20 cellular contexts compared by ENCODE assay signal in the genomic region with DNA sequence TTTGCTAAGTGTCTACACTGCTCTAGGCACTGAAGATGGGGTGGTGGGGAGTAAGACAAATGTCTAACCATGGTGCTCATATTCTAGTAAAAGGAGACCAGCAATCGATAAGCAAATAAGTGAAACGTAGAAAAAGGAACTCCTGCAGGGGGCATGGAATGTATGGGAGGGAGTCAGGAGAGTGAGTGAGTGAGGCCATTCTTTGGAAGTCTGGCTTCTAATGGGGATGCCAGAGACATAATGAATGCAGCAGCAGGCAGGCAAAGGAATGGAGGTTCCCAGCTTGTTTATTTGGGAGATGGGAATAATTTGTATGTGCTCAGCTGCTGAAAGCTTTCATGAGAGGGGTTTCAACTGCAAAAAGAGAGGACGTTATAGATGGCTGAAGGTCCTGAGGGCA.
"Had no signal": no experiment of that assay in that cellular context is flagged by ENCODE, and none has a peak within 500 bp of the region (broad histone marks: within the 10 kb centered on the region; RNA-seq: fewer than 3 reads in every experiment).

No MANE protein-coding gene starts in this region.

- H3K4me2 ChIP-seq: KMS-11 had no signal

- H3K36me3 Mint-ChIP-seq: IgD-negative memory B cell had no signal

- ATAC-seq: K562, SK-N-SH treated with all-trans-retinoic acid at 6 μM for 48 hours had no signal

- DNase-seq: Kasumi-1, MM.1S, NCI-H1092 treated with DMSO at 0.1 percent for 48 hours, NCI-H1436, NCI-H187, NCI-H2029, NCI-H2081 treated with DMSO at 0.1 percent for 48 hours, NCI-H2171, NCI-H226, NCI-H446, NCI-H510A, NCI-H524 treated with DMSO at 0.1 percent for 48 hours, NCI-H69, NCI-H774, RPMI8226, SHP77 had no signal

- H3K27ac Mint-ChIP-seq: IgD-negative memory B cell had no signal

- H3K4me1 Mint-ChIP-seq: IgD-negative memory B cell had no signal

- H3K9ac ChIP-seq: KMS-11 had no signal

- H3K27ac ChIP-seq: KMS-11 had no signal

- H3K4me3 ChIP-seq: K562 had no signal

- H3K4me3 Mint-ChIP-seq: IgD-negative memory B cell had no signal
